11 cellular contexts compared by ENCODE assay signal in genomic region chr19:5436101-5436947, GRCh38. TPM values are rescaled to one million over a fixed set of nuclear protein-coding genes. Genes with fewer than 3 reads are reported as not detected.
DNase-seq lines count a peak whose midpoint lies in the region; ATAC-seq and TF ChIP-seq lines count a peak whose summit lies in the region.
"Had no signal": no experiment of that assay in that cellular context is flagged by ENCODE, and none has a peak within 500 bp of the region (broad histone marks: within the 10 kb centered on the region; RNA-seq: fewer than 3 reads in every experiment).

No MANE protein-coding gene starts in this region.

- no peak for TF ChIP-seq POLR2A in transverse colon (IDR thresholded peaks at IDR 0.05)

- H3K27ac ChIP-seq in transverse colon = no peak overlapping the region
- H3K27ac ChIP-seq: BLaER1, epithelial cell of prostate had no signal

- TF ChIP-seq EP300 in transverse colon (IDR thresholded peaks at IDR 0.05; ENCODE audit: low read depth) = no peak

- 11% methylated on average over 31 of the region's 41 CpGs; no CpG with 5 or more reads in 1 of the 2 donors for WGBS in transverse colon (ENCODE audit: low coverage in 1 of 2), 2 donors

- DNase-seq in NCI-H82 (lab: John Stamatoyannopoulos, UW) = peak; percentile 83
- no peak for DNase-seq in NCI-H82 treated with DMSO at 0.1 percent for 48 hours (lab: John Stamatoyannopoulos, UW; ENCODE audit: unreplicated experiment)
- peak; percentile 84 for DNase-seq in NCI-H345 (lab: John Stamatoyannopoulos, UW)
- peak; percentile 45 for DNase-seq in fibroblast of pulmonary artery (ENCODE audit: low read depth)
- DNase-seq in retina = peak; percentile 95
- DNase-seq in activated effector memory CD4-positive, alpha-beta T cell treated with anti-CD3 and anti-CD28 coated beads, Interleukin-2, amount 50 U/mL, for 16 hours = no peak
- DNase-seq in transverse colon = no peak
- DNase-seq: SW 1271 had no signal

- H3K27me3 ChIP-seq in transverse colon = peaks cover 32% of the 10 kb centered on the region
- H3K27me3 ChIP-seq: BLaER1 had no signal

- no peaks in the 10 kb centered on the region for H3K9me3 ChIP-seq in transverse colon
- H3K9me3 ChIP-seq: BLaER1 had no signal

- no peaks in the 10 kb centered on the region for H3K36me3 ChIP-seq in transverse colon
- H3K36me3 ChIP-seq: BLaER1 had no signal

- no peak for TF ChIP-seq CTCF in fibroblast of pulmonary artery (IDR thresholded peaks at IDR 0.05; ENCODE audit: low read length, missing control alignments)
- TF ChIP-seq CTCF in transverse colon (IDR thresholded peaks at IDR 0.05) = no peak

- H3K4me3 ChIP-seq in fibroblast of pulmonary artery (replicated peaks; ENCODE audit: low read depth, low read length) = no peak overlapping the region
- H3K4me3 ChIP-seq in transverse colon = no peak overlapping the region
- H3K4me3 ChIP-seq: BLaER1 had no signal

- no peak for ATAC-seq in activated CD4-positive, CD25-positive, alpha-beta regulatory T cell treated with anti-CD3 and anti-CD28 coated beads, Interleukin-2, amount 50 U/mL, for 24 hours

- no peaks in the 10 kb centered on the region for H3K4me1 ChIP-seq in transverse colon
- H3K4me1 ChIP-seq: BLaER1 had no signal

- intact Hi-C loops in transverse colon (cut with DNase I; ENCODE audit: low total_unique reads) = no loop called here

- in situ Hi-C loops in transverse colon (cut with MboI; ENCODE audit: low pct_ligation_motif_present in 1 of 4, low pct_unique_long_range_greater_than_20kb in 1 of 4, low sequenced_read_pairs in 3 of 4) = no loop called here

RNA-seq across cellular contexts. Expression of gene ZNRF4, which starts 18.9 kb away (rescaled TPM):
- total RNA-seq in transverse colon = not detected

Comparison
In these comparisons a context has a peak if more than half of its experiments do, and no peak if none do; other contexts are left out.
1. DNase-seq: peak in NCI-H82 (single experiment), NCI-H345 (single experiment), fibroblast of pulmonary artery (single experiment) and retina (single experiment); none in NCI-H82 treated with DMSO at 0.1 percent for 48 hours (single experiment), activated effector memory CD4-positive, alpha-beta T cell treated with anti-CD3 and anti-CD28 coated beads, Interleukin-2, amount 50 U/mL, for 16 hours (single experiment) and transverse colon (single experiment).